ENCODE assay signal across 18 cellular contexts in the genomic region with DNA sequence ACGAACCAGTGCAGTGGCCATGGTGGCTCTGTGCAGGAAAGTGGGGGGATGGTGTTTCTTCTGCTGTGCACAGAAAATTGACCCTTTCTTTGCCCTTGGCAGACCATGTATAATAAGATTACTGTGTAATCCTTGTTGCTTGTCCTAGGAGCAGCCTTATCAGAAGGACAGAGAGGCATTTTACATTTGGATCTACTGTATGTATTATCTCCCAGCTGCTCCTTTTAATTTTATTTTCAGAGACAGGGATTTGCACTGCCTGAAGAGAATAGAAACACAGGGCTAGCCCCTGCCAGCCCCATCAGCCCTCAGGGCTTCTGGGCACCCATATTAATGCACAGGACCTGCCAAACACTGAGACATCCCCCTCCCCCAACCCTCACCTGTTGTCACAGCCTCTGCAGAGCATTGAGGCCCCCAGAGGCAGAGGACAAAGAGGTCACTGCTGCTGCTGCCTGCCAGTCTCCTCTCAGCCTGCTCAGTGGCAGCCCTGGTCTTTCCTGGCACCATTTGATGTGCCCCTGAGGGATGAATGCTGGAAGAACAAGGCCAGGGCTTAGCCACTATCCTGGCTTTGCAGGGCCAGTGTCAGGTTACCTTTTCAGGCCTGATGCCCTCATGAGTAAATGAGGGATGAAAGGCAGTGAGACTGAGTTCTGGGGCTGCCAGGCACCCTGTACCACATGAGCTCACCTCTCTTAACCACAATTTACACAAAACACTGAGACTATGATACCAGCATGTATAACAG.
DNase-seq lines count a peak whose midpoint lies in the region; ATAC-seq and TF ChIP-seq lines count a peak whose summit lies in the region.
"Had no signal": no experiment of that assay in that cellular context is flagged by ENCODE, and none has a peak within 500 bp of the region (broad histone marks: within the 10 kb centered on the region; RNA-seq: fewer than 3 reads in every experiment).

No MANE protein-coding gene starts in this region.

- intact Hi-C loops in head of caudate nucleus (cut with DNase I), result no loop called here

- H3K4me1 Mint-ChIP-seq in activated CD4-positive, alpha-beta memory T cell treated with anti-CD3 and anti-CD28 coated beads, Interleukin-2, amount 10 ng/mL, durations not matched to agents 7 days and 5 days, result no peaks in the 10 kb centered on the region
- H3K4me1 Mint-ChIP-seq: activated naive CD4-positive, alpha-beta T cell treated with anti-CD3 and anti-CD28 coated beads, Interleukin-2, amount 50 U/mL, for 24 hours had no signal

- H3K27me3 ChIP-seq in RWPE2 (ENCODE audit: insufficient read depth, poor library complexity, severe bottlenecking), result no peaks in the 10 kb centered on the region
- H3K27me3 ChIP-seq: breast epithelium had no signal

- no peaks in the 10 kb centered on the region for H3K9me3 ChIP-seq in RWPE2 (ENCODE audit: severe bottlenecking)
- H3K9me3 ChIP-seq: breast epithelium, mucosa of descending colon, suprapubic skin had no signal

- no peak overlapping the region for H3K4me3 Mint-ChIP-seq in activated CD4-positive, alpha-beta memory T cell treated with anti-CD3 and anti-CD28 coated beads, Interleukin-2, amount 10 ng/mL, durations not matched to agents 7 days and 5 days
- H3K4me3 Mint-ChIP-seq: activated naive CD4-positive, alpha-beta T cell treated with anti-CD3 and anti-CD28 coated beads, Interleukin-2, amount 50 U/mL, for 24 hours; activated T-cell treated with anti-CD3 and anti-CD28 coated beads, Interleukin-2, amount 50 U/mL, for 4 hours had no signal

- ATAC-seq in RWPE2 (ENCODE audit: low read depth), result peak; percentile 53; the same call in 2 of the 3 replicates
- ATAC-seq in HG03439 (IDR thresholded peaks at IDR 0.05; ENCODE audit: unreplicated experiment), result no peak
- ATAC-seq: activated T-cell treated with anti-CD3 and anti-CD28 coated beads, Interleukin-2, amount 50 U/mL, for 4 hours; mucosa of descending colon had no signal

- CTCF ChIA-PET in activated CD4-positive, alpha-beta memory T cell treated with anti-CD3 and anti-CD28 coated beads, Interleukin-2, amount 10 ng/mL, durations not matched to agents 7 days and 5 days (lab: Charles Lee), result no interaction called here

- no peaks in the 10 kb centered on the region for H3K36me3 Mint-ChIP-seq in activated CD4-positive, alpha-beta memory T cell treated with anti-CD3 and anti-CD28 coated beads, Interleukin-2, amount 10 ng/mL, durations not matched to agents 7 days and 5 days (ENCODE audit: low read depth)
- H3K36me3 Mint-ChIP-seq: activated naive CD4-positive, alpha-beta T cell treated with anti-CD3 and anti-CD28 coated beads, Interleukin-2, amount 50 U/mL, for 24 hours had no signal

- H3K9me3 Mint-ChIP-seq in activated CD4-positive, alpha-beta memory T cell treated with anti-CD3 and anti-CD28 coated beads, Interleukin-2, amount 10 ng/mL, durations not matched to agents 7 days and 5 days, result no peaks in the 10 kb centered on the region
- H3K9me3 Mint-ChIP-seq: activated naive CD4-positive, alpha-beta T cell treated with anti-CD3 and anti-CD28 coated beads, Interleukin-2, amount 50 U/mL, for 24 hours; activated T-cell treated with anti-CD3 and anti-CD28 coated beads, Interleukin-2, amount 50 U/mL, for 4 hours had no signal

- no peaks in the 10 kb centered on the region for H3K4me1 ChIP-seq in RWPE2 (ENCODE audit: insufficient read depth, poor library complexity, severe bottlenecking)
- H3K4me1 ChIP-seq: breast epithelium, suprapubic skin had no signal

- TF ChIP-seq CTCF in RWPE2 (IDR thresholded peaks at IDR 0.05; ENCODE audit: poor library complexity, severe bottlenecking), result no peak

- DNase-seq in DMS79 treated with DMSO at 0.1 percent for 48 hours (lab: John Stamatoyannopoulos, UW) (peak; percentile 43), NCI-H1105 treated with DMSO at 0.1 percent for 48 hours (lab: John Stamatoyannopoulos, UW) (peak; percentile 20), RWPE2 (ENCODE audit: low spot score) (no peak), kidney glomerular epithelial cell (lab: John Stamatoyannopoulos, UW) (peak; percentile 15), head of caudate nucleus (no peak)
- DNase-seq in activated CD4-positive, alpha-beta memory T cell treated with anti-CD3 and anti-CD28 coated beads, Interleukin-2, amount 10 ng/mL, durations not matched to agents 7 days and 5 days, result no peak
- DNase-seq in effector CD8-positive, alpha-beta T cell (lab: John Stamatoyannopoulos, UW), result no peak
- DNase-seq: activated T-cell treated with anti-CD3 and anti-CD28 coated beads, Interleukin-2, amount 50 U/mL, for 4 hours; GM23248; left cardiac atrium; mucosa of descending colon; NCI-H2171; occipital lobe; stimulated activated CD4-positive, alpha-beta T cell treated with anti-CD3 and anti-CD28 coated beads, Interleukin-4, amount 100 ng/mL, for 1 hour had no signal

- POLR2A ChIA-PET in activated CD4-positive, alpha-beta memory T cell treated with anti-CD3 and anti-CD28 coated beads, Interleukin-2, amount 10 ng/mL, durations not matched to agents 7 days and 5 days (lab: Charles Lee), result no interaction called here

- no peaks in the 10 kb centered on the region for H3K27me3 Mint-ChIP-seq in activated CD4-positive, alpha-beta memory T cell treated with anti-CD3 and anti-CD28 coated beads, Interleukin-2, amount 10 ng/mL, durations not matched to agents 7 days and 5 days
- H3K27me3 Mint-ChIP-seq: activated naive CD4-positive, alpha-beta T cell treated with anti-CD3 and anti-CD28 coated beads, Interleukin-2, amount 50 U/mL, for 24 hours had no signal

- H3K36me3 ChIP-seq in RWPE2 (ENCODE audit: low read depth), result no peaks in the 10 kb centered on the region
- H3K36me3 ChIP-seq: breast epithelium, suprapubic skin had no signal

- no peak overlapping the region for H3K27ac Mint-ChIP-seq in activated CD4-positive, alpha-beta memory T cell treated with anti-CD3 and anti-CD28 coated beads, Interleukin-2, amount 10 ng/mL, durations not matched to agents 7 days and 5 days
- H3K27ac Mint-ChIP-seq: activated naive CD4-positive, alpha-beta T cell treated with anti-CD3 and anti-CD28 coated beads, Interleukin-2, amount 50 U/mL, for 24 hours had no signal

- no peak overlapping the region for H3K4me3 ChIP-seq in RWPE2 (ENCODE audit: severe bottlenecking)
- H3K4me3 ChIP-seq: breast epithelium, GM23248, mucosa of descending colon, suprapubic skin had no signal

- H3K27ac ChIP-seq in RWPE2 (ENCODE audit: poor library complexity, severe bottlenecking), result no peak overlapping the region
- H3K27ac ChIP-seq: breast epithelium, GM23248, suprapubic skin had no signal

Comparison
In these comparisons a context has a peak if more than half of its experiments do, and no peak if none do; other contexts are left out.
1. DNase-seq: peak in DMS79 treated with DMSO at 0.1 percent for 48 hours (single experiment), NCI-H1105 treated with DMSO at 0.1 percent for 48 hours (single experiment) and kidney glomerular epithelial cell (single experiment); none in RWPE2 (single experiment), activated CD4-positive, alpha-beta memory T cell treated with anti-CD3 and anti-CD28 coated beads, Interleukin-2, amount 10 ng/mL, durations not matched to agents 7 days and 5 days (single experiment), effector CD8-positive, alpha-beta T cell (single experiment) and head of caudate nucleus (0 of 42).